ENCODE assay signal across 16 cellular contexts in genomic region chr3:66411436-66411835, GRCh38.
A peak's percentile ranks its signal among the peaks of the same experiment; 100 is the strongest.
DNase-seq lines count a peak whose midpoint lies in the region; ATAC-seq and TF ChIP-seq lines count a peak whose summit lies in the region.
"Had no signal": no experiment of that assay in that cellular context is flagged by ENCODE, and none has a peak within 500 bp of the region (broad histone marks: within the 10 kb centered on the region; RNA-seq: fewer than 3 reads in every experiment).

No MANE protein-coding gene starts in this region.

- peaks cover 26% of the 10 kb centered on the region for H3K4me1 Mint-ChIP-seq in endodermal cell

- peaks cover 83% of the 10 kb centered on the region for H3K36me3 ChIP-seq in endodermal cell (ENCODE audit: control insufficient read depth, insufficient read depth, low read length)

- no peak for TF ChIP-seq CTCF in endodermal cell (conservative IDR thresholded peaks at IDR 0.05)

- 85 to 86% methylated on average over 7 of the region's 7 CpGs for WGBS in endodermal cell (ENCODE audit: insufficient coverage in 1 of 2, insufficient read length in 1 of 2), 2 experiments

- peaks cover 14% of the 10 kb centered on the region for H3K4me1 ChIP-seq in endodermal cell (ENCODE audit: control insufficient read depth, insufficient read depth, low read length)

- no peaks in the 10 kb centered on the region for H3K9me3 ChIP-seq in endodermal cell (ENCODE audit: control insufficient read depth, low read length)
- H3K9me3 ChIP-seq: right lobe of liver had no signal

- no peaks in the 10 kb centered on the region for H3K27me3 ChIP-seq in endodermal cell (ENCODE audit: control insufficient read depth, insufficient read depth, low read length, poor library complexity, severe bottlenecking)
- H3K27me3 ChIP-seq in layer of hippocampus (ENCODE audit: control insufficient read depth, insufficient read depth, low read length): no peaks in the 10 kb centered on the region
- H3K27me3 ChIP-seq: right lobe of liver had no signal

- no peak overlapping the region for H3K4me3 Mint-ChIP-seq in endodermal cell
- H3K4me3 Mint-ChIP-seq: activated CD8-positive, alpha-beta memory T cell treated with anti-CD3 and anti-CD28 coated beads, Interleukin-2, amount 10 ng/mL, durations not matched to agents 7 days and 5 days; activated naive CD4-positive, alpha-beta T cell treated with anti-CD3 and anti-CD28 coated beads, Interleukin-2, amount 50 U/mL, for 24 hours; IgD-negative memory B cell; nephron had no signal

- H3K9me3 Mint-ChIP-seq in endodermal cell: no peaks in the 10 kb centered on the region
- H3K9me3 Mint-ChIP-seq: activated naive CD4-positive, alpha-beta T cell treated with anti-CD3 and anti-CD28 coated beads, Interleukin-2, amount 50 U/mL, for 24 hours; IgD-negative memory B cell; nephron had no signal

- no peak for ATAC-seq in HG03095 (IDR thresholded peaks at IDR 0.05; ENCODE audit: unreplicated experiment)
- ATAC-seq in GM21526 (IDR thresholded peaks at IDR 0.05; ENCODE audit: low FRiP score, unreplicated experiment): no peak
- ATAC-seq: activated CD8-positive, alpha-beta memory T cell treated with anti-CD3 and anti-CD28 coated beads, Interleukin-2, amount 10 ng/mL, durations not matched to agents 7 days and 5 days; right lobe of liver had no signal

- peaks cover 65% of the 10 kb centered on the region for H3K36me3 Mint-ChIP-seq in endodermal cell (ENCODE audit: low read depth)
- H3K36me3 Mint-ChIP-seq: activated naive CD4-positive, alpha-beta T cell treated with anti-CD3 and anti-CD28 coated beads, Interleukin-2, amount 50 U/mL, for 24 hours had no signal

- H3K27ac ChIP-seq in endodermal cell (ENCODE audit: low read depth, low read length) (peak overlapping the region; percentile 18), layer of hippocampus (ENCODE audit: low read depth, low read length) (peak overlapping the region; percentile 58)
- H3K27ac ChIP-seq: right lobe of liver had no signal

- no peaks in the 10 kb centered on the region for H3K27me3 Mint-ChIP-seq in endodermal cell (ENCODE audit: insufficient read depth)
- H3K27me3 Mint-ChIP-seq: activated CD8-positive, alpha-beta memory T cell treated with anti-CD3 and anti-CD28 coated beads, Interleukin-2, amount 10 ng/mL, durations not matched to agents 7 days and 5 days; activated naive CD4-positive, alpha-beta T cell treated with anti-CD3 and anti-CD28 coated beads, Interleukin-2, amount 50 U/mL, for 24 hours; IgD-negative memory B cell had no signal

- H3K4me3 ChIP-seq in endodermal cell (ENCODE audit: low read length): no peak overlapping the region
- H3K4me3 ChIP-seq: right lobe of liver had no signal

- no peak overlapping the region for H3K27ac Mint-ChIP-seq in endodermal cell
- H3K27ac Mint-ChIP-seq: activated CD8-positive, alpha-beta memory T cell treated with anti-CD3 and anti-CD28 coated beads, Interleukin-2, amount 10 ng/mL, durations not matched to agents 7 days and 5 days; activated naive CD4-positive, alpha-beta T cell treated with anti-CD3 and anti-CD28 coated beads, Interleukin-2, amount 50 U/mL, for 24 hours; IgD-negative memory B cell had no signal

- H3K9ac ChIP-seq in endodermal cell (ENCODE audit: extremely low read depth, low read length, poor library complexity, severe bottlenecking): no peak overlapping the region

- DNase-seq in AG20443 (ENCODE audit: low spot score) (peak; percentile 46), OCI-M1 (lab: John Stamatoyannopoulos, UW) (peak; percentile 76), endodermal cell (peak; percentile 24), NCI-H345 treated with DMSO at 0.1 percent for 48 hours (lab: John Stamatoyannopoulos, UW; ENCODE audit: unreplicated experiment) (no peak), UCSD-AML1 (lab: John Stamatoyannopoulos, UW; ENCODE audit: unreplicated experiment) (no peak)
- DNase-seq: activated CD8-positive, alpha-beta memory T cell treated with anti-CD3 and anti-CD28 coated beads, Interleukin-2, amount 10 ng/mL, durations not matched to agents 7 days and 5 days; NCI-H1105 treated with DMSO at 0.1 percent for 48 hours; NCI-H345; right lobe of liver; stimulated activated CD4-positive, alpha-beta T cell treated with anti-CD3 and anti-CD28 coated beads, Interleukin-4, amount 100 ng/mL, for 24 hours had no signal

Comparison
In these comparisons a context has a peak if more than half of its experiments do, and no peak if none do; other contexts are left out.
1. DNase-seq: peak in AG20443 (single experiment), OCI-M1 (single experiment) and endodermal cell (single experiment); none in NCI-H345 treated with DMSO at 0.1 percent for 48 hours (single experiment) and UCSD-AML1 (single experiment).